ENCODE assay signal across 18 cellular contexts in the genomic region with DNA sequence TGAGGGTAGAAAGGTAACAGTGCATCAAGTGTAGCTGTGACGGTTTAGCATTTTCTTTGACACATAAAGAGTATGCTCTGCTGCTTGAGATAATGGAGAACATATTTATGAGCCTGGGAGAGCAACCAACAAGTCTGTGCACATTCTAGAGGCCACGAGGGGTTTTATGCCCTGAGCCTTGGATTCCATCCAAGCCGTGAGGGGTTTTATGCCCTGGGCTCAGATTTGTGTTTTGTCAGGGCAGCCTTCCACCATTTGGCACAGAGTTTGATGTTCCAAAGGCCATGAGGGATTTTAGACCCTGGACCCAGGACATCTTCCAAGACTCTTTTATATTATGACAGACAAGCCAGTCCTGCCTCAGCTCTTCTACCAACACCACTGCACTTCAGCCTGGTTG.
"Had no signal": no experiment of that assay in that cellular context is flagged by ENCODE, and none has a peak within 500 bp of the region (broad histone marks: within the 10 kb centered on the region; RNA-seq: fewer than 3 reads in every experiment).

No MANE protein-coding gene starts in this region.

- H3K9me3 Mint-ChIP-seq: activated naive CD8-positive, alpha-beta T cell treated with anti-CD3 and anti-CD28 coated beads for 36 hours; activated T-helper 17 cell treated with anti-CD3 and anti-CD28 coated beads, Interleukin-2, amount 50 U/mL, for 72 hours had no signal

- ATAC-seq: activated T-helper 17 cell treated with anti-CD3 and anti-CD28 coated beads, Interleukin-2, amount 50 U/mL, for 72 hours; gastroesophageal sphincter; heart left ventricle; left lobe of liver; stimulated activated naive CD8-positive, alpha-beta T cell treated with anti-CD3 and anti-CD28 coated beads, Interleukin-15, Interleukin-2, amounts not matched to agents 100 U/mL and 50 U/mL, for 24 hours; WTC11 had no signal

- H3K27me3 Mint-ChIP-seq: activated CD4-positive, alpha-beta memory T cell treated with anti-CD3 and anti-CD28 coated beads, Interleukin-2, amount 10 ng/mL, durations not matched to agents 7 days and 5 days; activated naive CD8-positive, alpha-beta T cell treated with anti-CD3 and anti-CD28 coated beads for 36 hours; activated T-helper 17 cell treated with anti-CD3 and anti-CD28 coated beads, Interleukin-2, amount 50 U/mL, for 72 hours; dendritic cell treated with granulocyte-macrophage colony-stimulating factor and Interleukin-4, amounts not matched to agents 40 ng/mL and 50 ng/mL, for 4 days had no signal

- DNase-seq: activated CD4-positive, alpha-beta memory T cell treated with anti-CD3 and anti-CD28 coated beads, Interleukin-2, amount 10 ng/mL, durations not matched to agents 7 days and 5 days; activated CD4-positive, alpha-beta T cell treated with anti-CD3 and anti-CD28 coated beads for 48 hours; activated naive CD4-positive, alpha-beta T cell; activated naive CD8-positive, alpha-beta T cell treated with anti-CD3 and anti-CD28 coated beads for 36 hours; activated T-cell treated with anti-CD3 and anti-CD28 coated beads, Interleukin-2, amount 50 U/mL, for 1 hour; amniotic stem cell; effector CD8-positive, alpha-beta T cell; heart left ventricle; kidney; stimulated activated CD4-positive, alpha-beta T cell treated with anti-CD3 and anti-CD28 coated beads, Interleukin-2, amount 100 ng/mL, for 24 hours; stimulated activated naive CD8-positive, alpha-beta T cell treated with anti-CD3 and anti-CD28 coated beads, Interleukin-15, Interleukin-2, amounts not matched to agents 100 U/mL and 50 U/mL, for 24 hours; substantia nigra had no signal

- H3K4me1 Mint-ChIP-seq: activated CD4-positive, alpha-beta memory T cell treated with anti-CD3 and anti-CD28 coated beads, Interleukin-2, amount 10 ng/mL, durations not matched to agents 7 days and 5 days; activated T-helper 17 cell treated with anti-CD3 and anti-CD28 coated beads, Interleukin-2, amount 50 U/mL, for 72 hours; neural progenitor cell had no signal

- H3K27ac Mint-ChIP-seq: activated CD4-positive, alpha-beta memory T cell treated with anti-CD3 and anti-CD28 coated beads, Interleukin-2, amount 10 ng/mL, durations not matched to agents 7 days and 5 days; activated naive CD8-positive, alpha-beta T cell treated with anti-CD3 and anti-CD28 coated beads for 36 hours; activated T-helper 17 cell treated with anti-CD3 and anti-CD28 coated beads, Interleukin-2, amount 50 U/mL, for 72 hours; dendritic cell treated with granulocyte-macrophage colony-stimulating factor and Interleukin-4, amounts not matched to agents 40 ng/mL and 50 ng/mL, for 4 days; neural progenitor cell; WTC11 had no signal

- H3K36me3 Mint-ChIP-seq: activated naive CD8-positive, alpha-beta T cell treated with anti-CD3 and anti-CD28 coated beads for 36 hours; neural progenitor cell; WTC11 had no signal

- H3K4me3 Mint-ChIP-seq: activated CD4-positive, alpha-beta memory T cell treated with anti-CD3 and anti-CD28 coated beads, Interleukin-2, amount 10 ng/mL, durations not matched to agents 7 days and 5 days; activated naive CD8-positive, alpha-beta T cell treated with anti-CD3 and anti-CD28 coated beads for 36 hours; activated T-helper 17 cell treated with anti-CD3 and anti-CD28 coated beads, Interleukin-2, amount 50 U/mL, for 72 hours; dendritic cell treated with granulocyte-macrophage colony-stimulating factor and Interleukin-4, amounts not matched to agents 40 ng/mL and 50 ng/mL, for 4 days; neural progenitor cell; WTC11 had no signal
